In the genomic region with DNA sequence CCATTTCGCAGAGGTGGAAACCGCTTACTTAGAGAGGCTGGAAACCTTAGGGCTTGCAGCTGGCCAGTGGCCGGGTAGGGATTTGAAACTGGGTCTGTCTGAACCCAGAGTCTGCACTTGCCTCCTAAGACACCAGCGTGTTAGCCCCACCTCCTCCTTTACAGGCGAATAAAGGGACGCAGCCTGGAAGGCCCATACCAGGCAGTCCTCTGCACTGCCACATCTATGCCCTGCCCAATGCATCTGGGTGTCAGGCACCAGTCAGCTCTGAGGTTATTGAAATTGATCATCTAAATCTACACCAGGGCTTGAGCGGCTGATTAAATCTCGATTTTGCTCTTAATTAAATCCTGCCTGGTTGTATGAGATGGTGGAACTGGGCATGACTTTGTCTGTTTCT, we compare ENCODE assay signal across 11 cellular contexts. TPM values are rescaled to one million over a fixed set of nuclear protein-coding genes. Genes with fewer than 3 reads are reported as not detected.
DNase-seq lines count a peak whose midpoint lies in the region; TF ChIP-seq lines count a peak whose summit lies in the region.
"Had no signal": no experiment of that assay in that cellular context is flagged by ENCODE, and none has a peak within 500 bp of the region (broad histone marks: within the 10 kb centered on the region; RNA-seq: fewer than 3 reads in every experiment).

No MANE protein-coding gene starts in this region.

- TF ChIP-seq EP300 in SK-N-SH (IDR thresholded peaks at IDR 0.05; ENCODE audit: borderline replicate concordance in 1 of 2, low read depth in 1 of 2, low read length in 1 of 2) = peak in 1 of 2 experiments; percentile 38; a peak in 1 of 4 replicates

- POLR2A ChIA-PET in AG04449 (lab: Yijun Ruan, JAX) = no interaction called here
- POLR2A ChIA-PET in SK-N-SH (lab: Yijun Ruan, JAX) = no interaction called here

- no peaks in the 10 kb centered on the region for H3K9me3 Mint-ChIP-seq in mesothelial cell of epicardium

- no peaks in the 10 kb centered on the region for H3K4me1 Mint-ChIP-seq in mesothelial cell of epicardium

- H3K4me3 ChIP-seq in AG04449 (ENCODE audit: low read depth, low read length) (peak overlapping the region; percentile 43), SK-N-SH (ENCODE audit: low read depth in 2 of 2, low read length in 1 of 2) (no peak overlapping the region)

- peak overlapping the region; percentile 50 for H3K4me3 Mint-ChIP-seq in mesothelial cell of epicardium

- no peaks in the 10 kb centered on the region for H3K36me3 Mint-ChIP-seq in mesothelial cell of epicardium

- no peak for TF ChIP-seq RAD21 in SK-N-SH (IDR thresholded peaks at IDR 0.05; ENCODE audit: low read length)

- WGBS in SK-N-SH (ENCODE audit: low lambda C conversion rate) = 67% methylated on average over 8 of the region's 8 CpGs

- H3K27ac Mint-ChIP-seq in mesothelial cell of epicardium = no peak overlapping the region

- no peaks in the 10 kb centered on the region for H4K20me1 ChIP-seq in SK-N-SH (ENCODE audit: insufficient read depth)
- H4K20me1 ChIP-seq: BLaER1 treated with 17β-estradiol and CSF1 and Interleukin-3, amounts not matched to agents 10 nM and 100 nM had no signal

- no peak for DNase-seq in AG04449 (ENCODE audit: low read depth, low spot score)
- peak; percentile 71 for DNase-seq in SK-N-SH
- no peak for DNase-seq in mesothelial cell of epicardium (ENCODE audit: low spot score in 2 of 2, unreplicated experiment in 2 of 2)
- no peak for DNase-seq in stimulated activated naive CD4-positive, alpha-beta T cell (lab: John Stamatoyannopoulos, UW)
- DNase-seq in T1000 (lab: John Stamatoyannopoulos, UW) = no peak
- no peak for DNase-seq in NCI-H2171 treated with DMSO at 0.1 percent for 48 hours (lab: John Stamatoyannopoulos, UW)
- DNase-seq: OCI-M1; stimulated activated CD4-positive, alpha-beta T cell treated with anti-CD3 and anti-CD28 coated beads, Interleukin-1b, Interleukin-23, amount 100 ng/mL, for 48 hours; testis had no signal

- peak overlapping the region; percentile 68; the same call in 1 of the 2 replicates for H2AFZ ChIP-seq in SK-N-SH (ENCODE audit: low read depth)

- no peaks in the 10 kb centered on the region for H3K9me2 ChIP-seq in SK-N-SH

- CTCF ChIA-PET in AG04449 (lab: Yijun Ruan, JAX) (interaction anchor here (1.5 to 7.6 kb wide), 5 partner anchors 10 to 106 kb away, joined by 3 to 69 read pairs (median 9); partner anchors contain the start of genes MPP2 and PPY), SK-N-SH (lab: Yijun Ruan, JAX) (interaction anchor here (0.6 to 5.3 kb wide), 13 partner anchors 10 to 1233 kb away, joined by 3 to 52 read pairs (median 5); partner anchors contain the start of genes PPY and TMEM101)

- peaks cover 92% of the 10 kb centered on the region for H3K27me3 Mint-ChIP-seq in mesothelial cell of epicardium (ENCODE audit: low read depth)

- TF ChIP-seq CTCF in AG04449 (IDR thresholded peaks at IDR 0.05; ENCODE audit: insufficient read depth, low read length, missing control alignments) (no peak), SK-N-SH (IDR thresholded peaks at IDR 0.05) (no peak), mesothelial cell of epicardium (IDR thresholded peaks at IDR 0.05; ENCODE audit: unreplicated experiment) (no peak)

- H3F3A ChIP-seq in SK-N-SH (replicated peaks; ENCODE audit: insufficient read depth) = no peaks in the 10 kb centered on the region

- peaks cover 0 to 14% of the 10 kb centered on the region in 2 experiments; a peak in 1 of 4 replicates for H3K4me1 ChIP-seq in SK-N-SH (ENCODE audit: control insufficient read depth in 1 of 2, insufficient read depth in 2 of 2, low read depth in 1 of 2, low read length in 1 of 2)
- H3K4me1 ChIP-seq: testis had no signal

- peak overlapping the region; percentile 74 for H3K4me2 ChIP-seq in SK-N-SH

- no peaks in the 10 kb centered on the region for H3K79me2 ChIP-seq in SK-N-SH (ENCODE audit: insufficient read depth)

- H3K9ac ChIP-seq in SK-N-SH = no peak overlapping the region
- H3K9ac ChIP-seq: BLaER1 treated with 17β-estradiol and CSF1 and Interleukin-3, amounts not matched to agents 10 nM and 100 nM had no signal

- no peaks in the 10 kb centered on the region for H3K9me3 ChIP-seq in SK-N-SH
- H3K9me3 ChIP-seq: BLaER1 treated with 17β-estradiol and CSF1 and Interleukin-3, amounts not matched to agents 10 nM and 100 nM; testis had no signal

- no peaks in the 10 kb centered on the region for H3K36me3 ChIP-seq in SK-N-SH (replicated peaks in 1 of 2; ENCODE audit: control insufficient read depth in 1 of 2, insufficient read depth in 2 of 2, low read length in 1 of 2)
- H3K36me3 ChIP-seq: BLaER1 treated with 17β-estradiol and CSF1 and Interleukin-3, amounts not matched to agents 10 nM and 100 nM had no signal

- H3K27ac ChIP-seq in SK-N-SH (ENCODE audit: low read depth in 2 of 2, low read length in 1 of 2) = no peak overlapping the region
- H3K27ac ChIP-seq: BLaER1 treated with 17β-estradiol and CSF1 and Interleukin-3, amounts not matched to agents 10 nM and 100 nM; testis had no signal

- H3K27me3 ChIP-seq in SK-N-SH (ENCODE audit: insufficient read depth) = peaks cover 13% of the 10 kb centered on the region; the same call in 1 of the 2 replicates
- H3K27me3 ChIP-seq: testis had no signal

TF ChIP-seq in SK-N-SH, 30 proteins besides CTCF, POLR2A, EP300 and RAD21:
- TF ChIP-seq GATA2 (CRISPR knock-in tag; IDR thresholded peaks at IDR 0.05) = peak; percentile 52; the same call in 1 of the 2 replicates
- TF ChIP-seq, protein P1, sequence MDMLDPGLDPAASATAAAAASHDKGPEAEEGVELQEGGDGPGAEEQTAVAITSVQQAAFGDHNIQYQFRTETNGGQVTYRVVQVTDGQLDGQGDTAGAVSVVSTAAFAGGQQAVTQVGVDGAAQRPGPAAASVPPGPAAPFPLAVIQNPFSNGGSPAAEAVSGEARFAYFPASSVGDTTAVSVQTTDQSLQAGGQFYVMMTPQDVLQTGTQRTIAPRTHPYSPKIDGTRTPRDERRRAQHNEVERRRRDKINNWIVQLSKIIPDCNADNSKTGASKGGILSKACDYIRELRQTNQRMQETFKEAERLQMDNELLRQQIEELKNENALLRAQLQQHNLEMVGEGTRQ (IDR thresholded peaks at IDR 0.05; ENCODE audit: borderline replicate concordance, low read depth, low read length) = no peak

RNA-seq across cellular contexts. Expression of gene NAGS, which starts 19.9 kb away (rescaled TPM):
- polyA plus RNA-seq in SK-N-SH (2012; rRNA removed) = 1.6 and 1.7 TPM in 2 replicates
- polyA plus RNA-seq in SK-N-SH (2012; cell fraction: cytosol; rRNA removed) = 0.84 and 1.00 TPM in 2 replicates
- 0.87 and 0.92 TPM in 2 replicates for polyA plus RNA-seq in SK-N-SH (2012; cell fraction: nucleus; rRNA removed)
- total RNA-seq in mesothelial cell of epicardium = 0.42 to 0.88 TPM (median 0.82 TPM) in 3 replicates

RNA-seq across cellular contexts. Expression of gene TMEM101, which starts 30.2 kb away (rescaled TPM):
- polyA plus RNA-seq in SK-N-SH (2012; rRNA removed) = 62.9 and 63.6 TPM in 2 replicates
- 47.9 and 50.2 TPM in 2 replicates for polyA plus RNA-seq in SK-N-SH (2012; cell fraction: cytosol; rRNA removed)
- 34.5 and 37.9 TPM in 2 replicates for polyA plus RNA-seq in SK-N-SH (2012; cell fraction: nucleus; rRNA removed)
- total RNA-seq in mesothelial cell of epicardium = 34.2 to 36.4 TPM (median 35.8 TPM) in 3 replicates

RNA-seq across cellular contexts. Expression of gene PYY, which starts 30.8 kb away (rescaled TPM):
- 0.10 and 0.21 TPM in 2 replicates for polyA plus RNA-seq in SK-N-SH (2012; rRNA removed)
- 0.08 and 0.14 TPM in 2 replicates for polyA plus RNA-seq in SK-N-SH (2012; cell fraction: cytosol; rRNA removed)
- 0.33 and 0.36 TPM in 2 replicates for polyA plus RNA-seq in SK-N-SH (2012; cell fraction: nucleus; rRNA removed)
- total RNA-seq in mesothelial cell of epicardium = not detected in 3 replicates
- total RNA-seq: mucosa of gallbladder had no signal

RNA-seq across cellular contexts. Expression of gene PPY, which starts 42.2 kb away (rescaled TPM):
- not detected in 2 replicates for polyA plus RNA-seq in SK-N-SH (2012; rRNA removed)
- not detected in 2 replicates for polyA plus RNA-seq in SK-N-SH (2012; cell fraction: cytosol; rRNA removed)
- polyA plus RNA-seq in SK-N-SH (2012; cell fraction: nucleus; rRNA removed) = not detected in 2 replicates
- not detected in 3 replicates for total RNA-seq in mesothelial cell of epicardium
- total RNA-seq: mucosa of gallbladder, testis had no signal
